Comparison of ENCODE assay signal across 8 cellular contexts in the genomic region with DNA sequence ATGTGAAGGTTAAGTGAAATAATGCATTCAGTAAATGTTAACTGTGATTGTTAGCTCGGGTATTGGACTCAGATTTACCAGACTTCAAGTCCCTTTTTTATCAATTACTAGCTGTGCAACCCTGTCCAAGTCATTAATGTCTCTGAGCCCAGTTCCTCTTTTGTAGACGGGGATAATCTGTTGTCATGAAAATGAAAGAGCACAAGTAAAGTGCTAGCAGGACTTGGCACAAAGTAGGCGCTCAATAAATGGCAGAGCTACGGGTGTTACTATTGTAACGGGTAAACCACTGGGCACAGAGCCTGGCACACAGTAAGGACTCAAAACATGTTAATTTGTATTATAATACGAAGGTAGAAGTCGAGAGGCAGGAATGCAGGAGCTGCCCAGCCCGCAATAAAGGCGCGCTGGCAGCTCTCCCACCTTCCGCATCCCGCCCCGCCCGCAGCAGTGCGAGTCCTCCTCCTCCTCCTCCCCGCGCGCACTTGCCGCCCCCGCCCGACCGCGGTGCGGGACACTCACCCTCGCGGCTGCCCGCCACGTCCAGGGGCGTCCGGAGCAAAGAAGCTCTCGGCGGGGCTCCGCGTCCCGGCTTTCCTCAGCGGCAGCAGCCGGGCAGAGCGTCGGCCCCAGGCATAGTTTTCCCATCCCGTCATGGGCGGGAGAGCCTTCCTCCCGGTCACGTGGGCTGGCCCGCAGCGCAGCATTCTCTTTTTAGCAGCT. TPM values are rescaled to one million over a fixed set of nuclear protein-coding genes. Genes with fewer than 3 reads are reported as not detected.
DNase-seq lines count a peak whose midpoint lies in the region; ATAC-seq and TF ChIP-seq lines count a peak whose summit lies in the region.

A gene with protein sequence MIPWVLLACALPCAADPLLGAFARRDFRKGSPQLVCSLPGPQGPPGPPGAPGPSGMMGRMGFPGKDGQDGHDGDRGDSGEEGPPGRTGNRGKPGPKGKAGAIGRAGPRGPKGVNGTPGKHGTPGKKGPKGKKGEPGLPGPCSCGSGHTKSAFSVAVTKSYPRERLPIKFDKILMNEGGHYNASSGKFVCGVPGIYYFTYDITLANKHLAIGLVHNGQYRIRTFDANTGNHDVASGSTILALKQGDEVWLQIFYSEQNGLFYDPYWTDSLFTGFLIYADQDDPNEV (minus strand): TSS at position 637 of the 723 bp plus-strand sequence. CDS start 15,615 bp downstream, outside the sequence.

- no peak within 1 kb of the TSS for H3K27ac ChIP-seq in HUES48 (ENCODE audit: low read depth, low read length)

- H3K9me3 Mint-ChIP-seq in activated T-helper 2 cell treated with anti-CD3 and anti-CD28 coated beads, Interferon-gamma antibody, Interleukin-2, Interleukin-4, amounts not matched to agents 10 μg/mL and 5 μg/mL and 100 μg/mL, durations not matched to agents 14 hours and 24 hours and 36 hours, result no peaks in the 10 kb centered on the region
- peaks cover 17% of the 10 kb centered on the region for H3K9me3 Mint-ChIP-seq in nephron progenitor cell

- no peaks in the 10 kb centered on the region for H3K4me1 ChIP-seq in HUES48 (ENCODE audit: control insufficient read depth, insufficient read depth, low read length)

- H3K27me3 Mint-ChIP-seq in activated T-helper 2 cell treated with anti-CD3 and anti-CD28 coated beads, Interferon-gamma antibody, Interleukin-2, Interleukin-4, amounts not matched to agents 10 μg/mL and 5 μg/mL and 100 μg/mL, durations not matched to agents 14 hours and 24 hours and 36 hours (ENCODE audit: low read depth), result peaks cover 68% of the 10 kb centered on the region
- H3K27me3 Mint-ChIP-seq in nephron progenitor cell (ENCODE audit: low read depth, poor library complexity), result peaks cover 79% of the 10 kb centered on the region

- H3K9ac ChIP-seq in HUES48 (ENCODE audit: low read depth, low read length), result no peak within 1 kb of the TSS

- no peaks in the 10 kb centered on the region for H3K9me3 ChIP-seq in HUES48 (ENCODE audit: control insufficient read depth, insufficient read depth, low read length)

- H3K4me3 ChIP-seq in HUES48 (ENCODE audit: low read depth, low read length) (peak within 1 kb of the TSS; percentile 54), foreskin fibroblast (ENCODE audit: low read depth in 1 of 2, low read length in 2 of 2) (peak within 1 kb of the TSS; percentile 61 to 78)

- TF ChIP-seq CTCF in foreskin fibroblast (IDR thresholded peaks at IDR 0.05; ENCODE audit: low read depth, low read length) (no peak), nephron progenitor cell (IDR thresholded peaks at IDR 0.05) (no peak)

- H3K4me3 Mint-ChIP-seq in activated T-helper 2 cell treated with anti-CD3 and anti-CD28 coated beads, Interferon-gamma antibody, Interleukin-2, Interleukin-4, amounts not matched to agents 10 μg/mL and 5 μg/mL and 100 μg/mL, durations not matched to agents 14 hours and 24 hours and 36 hours (ENCODE audit: low read depth), result peak within 1 kb of the TSS; percentile 34
- H3K4me3 Mint-ChIP-seq in nephron progenitor cell, result peak within 1 kb of the TSS; percentile 73

- H3K27ac Mint-ChIP-seq in activated T-helper 2 cell treated with anti-CD3 and anti-CD28 coated beads, Interferon-gamma antibody, Interleukin-2, Interleukin-4, amounts not matched to agents 10 μg/mL and 5 μg/mL and 100 μg/mL, durations not matched to agents 14 hours and 24 hours and 36 hours, result no peak within 1 kb of the TSS
- H3K27ac Mint-ChIP-seq in nephron progenitor cell, result no peak within 1 kb of the TSS

- H3K36me3 ChIP-seq in HUES48 (ENCODE audit: control insufficient read depth, insufficient read depth, low read length), result no peaks in the 10 kb centered on the region

- H3K27me3 ChIP-seq in HUES48 (ENCODE audit: control insufficient read depth, insufficient read depth, low read length), result peaks cover 39% of the 10 kb centered on the region

- H3K4me1 Mint-ChIP-seq in activated T-helper 2 cell treated with anti-CD3 and anti-CD28 coated beads, Interferon-gamma antibody, Interleukin-2, Interleukin-4, amounts not matched to agents 10 μg/mL and 5 μg/mL and 100 μg/mL, durations not matched to agents 14 hours and 24 hours and 36 hours (ENCODE audit: low read depth), result peaks cover 6% of the 10 kb centered on the region
- H3K4me1 Mint-ChIP-seq in nephron progenitor cell, result no peaks in the 10 kb centered on the region

- DNase-seq in GM04503 (ENCODE audit: low read depth), result peak; percentile 31
- DNase-seq in activated T-helper 2 cell treated with anti-CD3 and anti-CD28 coated beads, Interferon-gamma antibody, Interleukin-2, Interleukin-4, amounts not matched to agents 10 μg/mL and 5 μg/mL and 100 μg/mL, durations not matched to agents 14 hours and 24 hours and 36 hours (ENCODE audit: low spot score), result no peak
- DNase-seq in foreskin fibroblast, result peak; percentile 67 to 88
- peak; percentile 68 for DNase-seq in nephron progenitor cell

- intact Hi-C loops in activated T-helper 2 cell treated with anti-CD3 and anti-CD28 coated beads, Interferon-gamma antibody, Interleukin-2, Interleukin-4, amounts not matched to agents 10 μg/mL and 5 μg/mL and 100 μg/mL, durations not matched to agents 14 hours and 24 hours and 36 hours (cut with micrococcal nuclease), result no loop called here

- H3K36me3 Mint-ChIP-seq in activated T-helper 2 cell treated with anti-CD3 and anti-CD28 coated beads, Interferon-gamma antibody, Interleukin-2, Interleukin-4, amounts not matched to agents 10 μg/mL and 5 μg/mL and 100 μg/mL, durations not matched to agents 14 hours and 24 hours and 36 hours (ENCODE audit: low read depth), result no peaks in the 10 kb centered on the region
- H3K36me3 Mint-ChIP-seq in nephron progenitor cell (ENCODE audit: low read depth), result no peaks in the 10 kb centered on the region

- ATAC-seq in GM19452 (IDR thresholded peaks at IDR 0.05; ENCODE audit: unreplicated experiment), result no peak
- ATAC-seq in HG03175 (IDR thresholded peaks at IDR 0.05; ENCODE audit: unreplicated experiment), result no peak
- no peak for ATAC-seq in GM21381 (IDR thresholded peaks at IDR 0.05; ENCODE audit: unreplicated experiment)

RNA-seq across cellular contexts. Expression of the gene that starts here (rescaled TPM):
- total RNA-seq in activated T-helper 2 cell treated with anti-CD3 and anti-CD28 coated beads, Interferon-gamma antibody, Interleukin-2, Interleukin-4, amounts not matched to agents 10 μg/mL and 5 μg/mL and 100 μg/mL, durations not matched to agents 14 hours and 24 hours and 36 hours, result not detected in 2 replicates
